In genomic region chr4:39233783-39234182, GRCh38 we compare ENCODE assay signal across 34 cellular contexts.
"Had no signal": no experiment of that assay in that cellular context is flagged by ENCODE, and none has a peak within 500 bp of the region (broad histone marks: within the 10 kb centered on the region; RNA-seq: fewer than 3 reads in every experiment).

No MANE protein-coding gene starts in this region.

- H3K9me3 ChIP-seq: adrenal gland, body of pancreas, breast epithelium had no signal

- FAIRE-seq: astrocyte, TTC549 had no signal

- ATAC-seq: activated CD8-positive, alpha-beta T cell treated with anti-CD3 and anti-CD28 coated beads for 36 hours; activated naive CD4-positive, alpha-beta T cell treated with anti-CD3 and anti-CD28 coated beads, Interleukin-2, amount 50 U/mL, for 72 hours; activated T-cell treated with anti-CD3 and anti-CD28 coated beads, Interleukin-2, amount 50 U/mL, for 4 hours; activated T-cell treated with anti-CD3 and anti-CD28 coated beads, Interleukin-2, amount 50 U/mL, for 72 hours; activated T-helper 17 cell treated with anti-CD3 and anti-CD28 coated beads, Interleukin-2, amount 50 U/mL, for 72 hours; body of pancreas had no signal

- H3K4me3 ChIP-seq: adrenal gland, body of pancreas, breast epithelium had no signal

- DNase-seq: activated B cell treated with CpG ODN at 0.5 μM for 24 hours; activated CD4-positive, alpha-beta memory T cell treated with anti-CD3 and anti-CD28 coated beads for 36 hours; activated CD4-positive, alpha-beta T cell treated with anti-CD3 and anti-CD28 coated beads for 4 hours; activated CD4-positive, alpha-beta T cell treated with anti-CD3 and anti-CD28 coated beads, Interleukin-2, amount 10 ng/mL, durations not matched to agents 24 days and 14 days; activated CD4-positive, alpha-beta T cell treated with anti-CD3 and anti-CD28 coated beads, Interleukin-2, amount 50 U/mL, for 1 hour; activated CD4-positive, alpha-beta T cell treated with anti-CD3 and anti-CD28 coated beads, Interleukin-2, amount 50 U/mL, for 4 hours; activated CD4-positive, CD25-positive, alpha-beta regulatory T cell treated with anti-CD3 and anti-CD28 coated beads, Interleukin-2, amount 50 U/mL, for 72 hours; activated CD8-positive, alpha-beta memory T cell treated with anti-CD3 and anti-CD28 coated beads, Interleukin-2, amount 50 U/mL, for 4 hours; activated CD8-positive, alpha-beta T cell treated with anti-CD3 and anti-CD28 coated beads for 36 hours; activated effector memory CD4-positive, alpha-beta T cell treated with anti-CD3 and anti-CD28 coated beads, Interleukin-2, amount 50 U/mL, for 16 hours; activated gamma-delta T cell treated with Interleukin-2 at 50 U/mL for 16 hours; activated naive CD4-positive, alpha-beta T cell; activated naive CD4-positive, alpha-beta T cell treated with anti-CD3 and anti-CD28 coated beads for 36 hours; activated naive CD4-positive, alpha-beta T cell treated with anti-CD3 and anti-CD28 coated beads, Interleukin-2, amount 50 U/mL, for 16 hours; activated naive CD8-positive, alpha-beta T cell treated with anti-CD3 and anti-CD28 coated beads for 36 hours; activated T-cell treated with anti-CD3 and anti-CD28 coated beads for 4 hours; activated T-cell treated with anti-CD3 and anti-CD28 coated beads, Interleukin-2, amount 50 U/mL, for 1 hour; activated T-cell treated with anti-CD3 and anti-CD28 coated beads, Interleukin-2, amount 50 U/mL, for 4 hours; activated T-cell treated with anti-CD3 and anti-CD28 coated beads, Interleukin-2, amount 50 U/mL, for 72 hours; adrenal gland; amniotic stem cell; aorta; body of pancreas; brain microvascular endothelial cell; central memory CD4-positive, alpha-beta T cell; T-helper 1 cell; T-helper 2 cell; T-helper 9 cell had no signal

- H3K36me3 ChIP-seq: brain microvascular endothelial cell had no signal

- H3K27ac ChIP-seq: adrenal gland, body of pancreas, brain microvascular endothelial cell, breast epithelium, VCaP had no signal

- H3K4me1 ChIP-seq: adrenal gland, breast epithelium had no signal

- H3K27me3 ChIP-seq: adrenal gland, body of pancreas, brain microvascular endothelial cell, breast epithelium had no signal
